In genomic region chr17:17784599-17785264, GRCh38 we compare ENCODE assay signal across 8 cellular contexts. TPM values are rescaled to one million over a fixed set of nuclear protein-coding genes. Genes with fewer than 3 reads are reported as not detected.
DNase-seq lines count a peak whose midpoint lies in the region; ATAC-seq and TF ChIP-seq lines count a peak whose summit lies in the region.

No MANE protein-coding gene starts in this region.

- peak overlapping the region; percentile 71 for H3K4me3 ChIP-seq in BLaER1
- no peak overlapping the region for H3K4me3 ChIP-seq in right lobe of liver

- TF ChIP-seq CTCF in right lobe of liver (IDR thresholded peaks at IDR 0.05) = peak in 1 of 4 donors; percentile 33

- ATAC-seq in right lobe of liver = peak in 3 of 4 donors; percentile 1 to 39 (median 30)
- ATAC-seq in HG02938 (IDR thresholded peaks at IDR 0.05; ENCODE audit: unreplicated experiment) = no peak
- no peak for ATAC-seq in GM21619 (IDR thresholded peaks at IDR 0.05; ENCODE audit: unreplicated experiment)

- H3K4me1 Mint-ChIP-seq in activated naive CD4-positive, alpha-beta T cell treated with anti-CD3 and anti-CD28 coated beads, Interleukin-2, amount 10 ng/mL, durations not matched to agents 7 days and 5 days = peaks cover 23% of the 10 kb centered on the region

- H3K27me3 ChIP-seq in BLaER1 (no peaks in the 10 kb centered on the region), right lobe of liver (no peaks in the 10 kb centered on the region)

- H3K4me3 Mint-ChIP-seq in activated naive CD4-positive, alpha-beta T cell treated with anti-CD3 and anti-CD28 coated beads, Interleukin-2, amount 10 ng/mL, durations not matched to agents 7 days and 5 days = peak overlapping the region; percentile 28

- intact Hi-C loops in right lobe of liver (cut with DNase I) = no loop called here

- H3K9ac ChIP-seq in BLaER1 = no peak overlapping the region

- peak overlapping the region; percentile 28 for H3K27ac Mint-ChIP-seq in activated naive CD4-positive, alpha-beta T cell treated with anti-CD3 and anti-CD28 coated beads, Interleukin-2, amount 10 ng/mL, durations not matched to agents 7 days and 5 days

- H4K20me1 ChIP-seq in BLaER1 = peaks cover 99% of the 10 kb centered on the region

- H3K36me3 ChIP-seq in BLaER1 (no peaks in the 10 kb centered on the region), right lobe of liver (no peaks in the 10 kb centered on the region)

- TF ChIP-seq POLR2A in right lobe of liver (IDR thresholded peaks at IDR 0.05) = no peak

- H3K9me3 ChIP-seq in BLaER1 (no peaks in the 10 kb centered on the region), right lobe of liver (no peaks in the 10 kb centered on the region)

- CTCF ChIA-PET in activated naive CD4-positive, alpha-beta T cell treated with anti-CD3 and anti-CD28 coated beads, Interleukin-2, amount 10 ng/mL, durations not matched to agents 7 days and 5 days (lab: Charles Lee) = interaction anchor here (0.8 to 1.4 kb wide), 7 partner anchors 8 to 103 kb away, joined by 3 to 4 read pairs (median 3); no protein-coding TSS in a partner anchor

- peak overlapping the region; percentile 99 for H3K4me2 ChIP-seq in BLaER1

- H3K36me3 Mint-ChIP-seq in activated naive CD4-positive, alpha-beta T cell treated with anti-CD3 and anti-CD28 coated beads, Interleukin-2, amount 10 ng/mL, durations not matched to agents 7 days and 5 days = no peaks in the 10 kb centered on the region

- H3K4me1 ChIP-seq in BLaER1 (peaks cover 83% of the 10 kb centered on the region), right lobe of liver (peaks cover 0 to 54% (median 23%) of the 10 kb centered on the region in 4 donors)

- 80% methylated on average over 1 of the region's 9 CpGs for WGBS in right lobe of liver (ENCODE audit: insufficient coverage, low coverage, low lambda C conversion rate, missing lambda C conversion rate)

- DNase-seq in HT1080 (ENCODE audit: low read depth) = peak; percentile 17
- DNase-seq in activated naive CD4-positive, alpha-beta T cell treated with anti-CD3 and anti-CD28 coated beads, Interleukin-2, amount 10 ng/mL, durations not matched to agents 7 days and 5 days = peak; percentile 50
- no peak for DNase-seq in right lobe of liver
- no peak for DNase-seq in GM19238 (ENCODE audit: insufficient read length, low spot score)
- DNase-seq in SIG-M5 (lab: John Stamatoyannopoulos, UW) = no peak

- no peak overlapping the region for H3K27ac ChIP-seq in BLaER1
- H3K27ac ChIP-seq in right lobe of liver = no peak overlapping the region

- peaks cover 59% of the 10 kb centered on the region for H3K27me3 Mint-ChIP-seq in activated naive CD4-positive, alpha-beta T cell treated with anti-CD3 and anti-CD28 coated beads, Interleukin-2, amount 10 ng/mL, durations not matched to agents 7 days and 5 days

- no peaks in the 10 kb centered on the region for H3K9me3 Mint-ChIP-seq in activated naive CD4-positive, alpha-beta T cell treated with anti-CD3 and anti-CD28 coated beads, Interleukin-2, amount 10 ng/mL, durations not matched to agents 7 days and 5 days

RNA-seq across cellular contexts. Expression of gene SREBF1, which starts 52.1 kb away (rescaled TPM):
- total RNA-seq in HT1080 (2014; rRNA removed; shearing (Covaris generic)) = 42.2 and 65.4 TPM in 2 replicates
- polyA plus RNA-seq in HT1080 (2015; cell fraction: cytosol; rRNA removed) = 28.6 and 29.9 TPM in 2 replicates
- 168 and 169 TPM in 2 replicates for polyA plus RNA-seq in HT1080 (2015; cell fraction: nucleus; rRNA removed)
- 100 to 1,000 TPM in 4 of 6 experiments, 10 to 100 TPM in 2; 63.8 to 246 (median 173) TPM for total RNA-seq in right lobe of liver

Comparison
In these comparisons a context has a peak if more than half of its experiments do, and no peak if none do; other contexts are left out.
1. DNase-seq: peak in HT1080 (single experiment) and activated naive CD4-positive, alpha-beta T cell treated with anti-CD3 and anti-CD28 coated beads, Interleukin-2, amount 10 ng/mL, durations not matched to agents 7 days and 5 days (single experiment); none in right lobe of liver (0 of 3), GM19238 (single experiment) and SIG-M5 (single experiment).
2. ATAC-seq: peak in right lobe of liver (3 of 4); none in HG02938 (single experiment) and GM21619 (single experiment).